Comparison of ENCODE assay signal across 9 cellular contexts in the genomic region with DNA sequence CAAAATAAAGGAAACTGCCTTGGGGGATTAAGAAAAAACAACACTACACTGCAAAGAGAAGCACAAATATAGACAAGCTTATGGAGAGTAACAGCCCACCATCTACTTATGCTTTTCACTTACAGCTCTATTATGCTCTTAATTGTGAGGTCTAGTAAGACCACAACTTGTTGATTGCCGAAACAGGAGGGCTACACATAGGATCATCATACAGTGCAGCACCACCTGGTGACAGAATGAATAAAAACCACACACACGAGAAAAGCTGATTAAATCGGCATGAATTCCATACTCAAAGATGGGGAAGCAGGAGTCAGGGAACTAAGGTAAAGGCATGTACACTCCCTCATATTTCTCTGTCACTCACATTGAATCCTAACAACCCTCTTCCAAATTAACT.
DNase-seq lines count a peak whose midpoint lies in the region; TF ChIP-seq lines count a peak whose summit lies in the region.
"Had no signal": no experiment of that assay in that cellular context is flagged by ENCODE, and none has a peak within 500 bp of the region (broad histone marks: within the 10 kb centered on the region; RNA-seq: fewer than 3 reads in every experiment).

No MANE protein-coding gene starts in this region.

- H3K36me3 Mint-ChIP-seq in endothelial cell (ENCODE audit: low read depth, unreplicated experiment), result no peaks in the 10 kb centered on the region

- no peak overlapping the region for H3K27ac Mint-ChIP-seq in endothelial cell (ENCODE audit: unreplicated experiment)
- H3K27ac Mint-ChIP-seq: CD4-positive, alpha-beta T cell had no signal

- H3K27me3 Mint-ChIP-seq in endothelial cell (ENCODE audit: unreplicated experiment), result no peaks in the 10 kb centered on the region
- H3K27me3 Mint-ChIP-seq: CD4-positive, alpha-beta T cell had no signal

- H3K36me3 ChIP-seq in right atrium auricular region, result no peaks in the 10 kb centered on the region

- DNase-seq in NCI-H2081 (lab: John Stamatoyannopoulos, UW) (peak; percentile 8 to 11), NCI-H2081 treated with DMSO at 0.1 percent for 48 hours (lab: John Stamatoyannopoulos, UW) (no peak), NCI-H446 treated with DMSO at 0.1 percent for 48 hours (lab: John Stamatoyannopoulos, UW) (peak; percentile 21), endothelial cell (ENCODE audit: low spot score) (peak; percentile 28), retinal pigment epithelial cell (ENCODE audit: low read depth) (no peak), NCI-H1436 (lab: John Stamatoyannopoulos, UW) (no peak), right atrium auricular region (ENCODE audit: low spot score) (no peak), occipital lobe (lab: John Stamatoyannopoulos, UW) (no peak)
- DNase-seq: CD4-positive, alpha-beta T cell had no signal

- H3K27me3 ChIP-seq in right atrium auricular region, result no peaks in the 10 kb centered on the region

- no peaks in the 10 kb centered on the region for H3K9me3 Mint-ChIP-seq in endothelial cell (ENCODE audit: unreplicated experiment)
- H3K9me3 Mint-ChIP-seq: CD4-positive, alpha-beta T cell had no signal

- H3K4me1 Mint-ChIP-seq in endothelial cell (ENCODE audit: unreplicated experiment), result no peaks in the 10 kb centered on the region

- H3K4me3 ChIP-seq in retinal pigment epithelial cell (ENCODE audit: low read length) (no peak overlapping the region), right atrium auricular region (no peak overlapping the region)

- H3K9me3 ChIP-seq in right atrium auricular region, result no peaks in the 10 kb centered on the region

- H3K27ac ChIP-seq in right atrium auricular region, result no peak overlapping the region

- TF ChIP-seq CTCF in endothelial cell (IDR thresholded peaks at IDR 0.05; ENCODE audit: unreplicated experiment) (peak; percentile 43), retinal pigment epithelial cell (conservative IDR thresholded peaks at IDR 0.05; ENCODE audit: low read depth, low read length) (peak; percentile 65), right atrium auricular region (IDR thresholded peaks at IDR 0.05) (peak in 1 of 2 donors; percentile 51)

- no peaks in the 10 kb centered on the region for H3K4me1 ChIP-seq in right atrium auricular region

- no peak overlapping the region for H3K4me3 Mint-ChIP-seq in endothelial cell (ENCODE audit: unreplicated experiment)
- H3K4me3 Mint-ChIP-seq: CD4-positive, alpha-beta T cell had no signal

Comparison
In these comparisons a context has a peak if more than half of its experiments do, and no peak if none do; other contexts are left out.
1. DNase-seq: peak in NCI-H2081 (2 of 2), NCI-H446 treated with DMSO at 0.1 percent for 48 hours (single experiment) and endothelial cell (single experiment); none in NCI-H2081 treated with DMSO at 0.1 percent for 48 hours (single experiment), retinal pigment epithelial cell (single experiment), NCI-H1436 (single experiment), right atrium auricular region (single experiment) and occipital lobe (single experiment).